Comparison of ENCODE assay signal across 22 cellular contexts in the genomic region with DNA sequence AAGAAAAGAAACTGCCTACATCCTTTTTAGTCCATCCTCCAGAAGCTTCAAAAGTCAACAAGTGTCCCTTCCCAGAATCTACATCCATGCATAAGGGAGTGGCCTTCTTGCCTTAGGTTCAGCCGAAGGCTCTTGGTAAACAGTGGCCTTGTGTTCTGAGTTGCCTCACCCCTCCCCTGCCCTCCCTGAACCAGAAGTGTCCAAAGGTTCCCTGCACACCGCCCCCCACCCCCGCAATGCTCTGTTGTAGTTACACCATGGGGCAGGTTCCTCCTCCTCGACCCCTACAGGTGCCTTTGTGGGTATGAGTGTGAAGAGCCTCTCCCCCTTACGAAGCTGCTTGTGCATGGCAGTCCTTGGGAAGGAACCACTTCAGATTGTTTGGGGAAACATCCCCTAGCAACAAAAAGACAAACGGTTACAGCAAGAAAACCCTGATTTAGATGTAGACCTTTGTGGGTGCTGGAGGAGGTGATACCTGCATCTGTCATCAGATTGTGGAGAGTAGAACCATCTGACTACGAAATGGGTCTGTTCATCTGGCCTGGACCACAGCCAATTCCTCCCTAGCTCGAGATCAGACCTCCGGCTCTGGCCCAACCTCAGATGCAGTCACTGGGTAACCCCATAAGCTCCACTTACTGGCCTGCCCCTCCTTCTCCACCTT. TPM values are rescaled to one million over a fixed set of nuclear protein-coding genes. Genes with fewer than 3 reads are reported as not detected.
DNase-seq lines count a peak whose midpoint lies in the region; ATAC-seq and TF ChIP-seq lines count a peak whose summit lies in the region.
"Had no signal": no experiment of that assay in that cellular context is flagged by ENCODE, and none has a peak within 500 bp of the region (broad histone marks: within the 10 kb centered on the region; RNA-seq: fewer than 3 reads in every experiment).

No MANE protein-coding gene starts in this region.

- H3K9me3 ChIP-seq in smooth muscle cell (replicated peaks; ENCODE audit: low read depth) = no peaks in the 10 kb centered on the region
- H3K9me3 ChIP-seq: sigmoid colon had no signal

- H3K4me3 ChIP-seq in smooth muscle cell = no peak overlapping the region
- H3K4me3 ChIP-seq: GM12878, sigmoid colon had no signal

- H2AFZ ChIP-seq in smooth muscle cell (ENCODE audit: low read depth) = no peak overlapping the region

- H3K4me1 Mint-ChIP-seq in activated naive CD8-positive, alpha-beta T cell treated with anti-CD3 and anti-CD28 coated beads, Interleukin-2, amount 50 U/mL, for 24 hours = peaks cover 18% of the 10 kb centered on the region
- H3K4me1 Mint-ChIP-seq in activated naive CD8-positive, alpha-beta T cell treated with anti-CD3 and anti-CD28 coated beads for 36 hours = peaks cover 5% of the 10 kb centered on the region

- no peaks in the 10 kb centered on the region for H3K36me3 Mint-ChIP-seq in activated naive CD8-positive, alpha-beta T cell treated with anti-CD3 and anti-CD28 coated beads, Interleukin-2, amount 50 U/mL, for 24 hours (ENCODE audit: low read depth)
- no peaks in the 10 kb centered on the region for H3K36me3 Mint-ChIP-seq in activated naive CD8-positive, alpha-beta T cell treated with anti-CD3 and anti-CD28 coated beads for 36 hours

- H3K36me3 ChIP-seq in smooth muscle cell (ENCODE audit: low read depth) = no peaks in the 10 kb centered on the region

- H3K27me3 Mint-ChIP-seq in activated naive CD8-positive, alpha-beta T cell treated with anti-CD3 and anti-CD28 coated beads, Interleukin-2, amount 50 U/mL, for 24 hours = no peaks in the 10 kb centered on the region
- no peaks in the 10 kb centered on the region for H3K27me3 Mint-ChIP-seq in activated naive CD8-positive, alpha-beta T cell treated with anti-CD3 and anti-CD28 coated beads for 36 hours
- H3K27me3 Mint-ChIP-seq: activated CD4-positive, alpha-beta T cell treated with anti-CD3 and anti-CD28 coated beads for 36 hours; naive thymus-derived CD4-positive, alpha-beta T cell had no signal

- peak; percentile 13 for ATAC-seq in activated naive CD8-positive, alpha-beta T cell treated with anti-CD3 and anti-CD28 coated beads, Interleukin-2, amount 50 U/mL, for 24 hours
- peak; percentile 71 for ATAC-seq in left colon
- ATAC-seq: activated CD4-positive, alpha-beta T cell treated with anti-CD3 and anti-CD28 coated beads for 36 hours; GM12878; naive thymus-derived CD4-positive, alpha-beta T cell had no signal

- no peak for TF ChIP-seq CTCF in smooth muscle cell (IDR thresholded peaks at IDR 0.05; ENCODE audit: borderline replicate concordance, insufficient read depth, poor library complexity, severe bottlenecking)

- H3K4me2 ChIP-seq in smooth muscle cell = no peak overlapping the region
- H3K4me2 ChIP-seq: KMS-11 had no signal

- H3K4me3 Mint-ChIP-seq in activated naive CD8-positive, alpha-beta T cell treated with anti-CD3 and anti-CD28 coated beads, Interleukin-2, amount 50 U/mL, for 24 hours = no peak overlapping the region
- no peak overlapping the region for H3K4me3 Mint-ChIP-seq in activated naive CD8-positive, alpha-beta T cell treated with anti-CD3 and anti-CD28 coated beads for 36 hours
- H3K4me3 Mint-ChIP-seq: activated CD4-positive, alpha-beta T cell treated with anti-CD3 and anti-CD28 coated beads for 36 hours; activated T-helper 1 cell treated with anti-CD3 and anti-CD28 coated beads, Interleukin-12 subunit alpha, Interleukin-12 subunit beta, Interleukin-2, Interleukin-4 antibody, amounts not matched to agents 30 ng/mL and 10 ng/mL and 1 ng/mL, durations not matched to agents 14 hours and 24 hours and 36 hours; naive thymus-derived CD4-positive, alpha-beta T cell had no signal

- H3K79me2 ChIP-seq in smooth muscle cell (ENCODE audit: low read depth) = no peaks in the 10 kb centered on the region

- H3K27me3 ChIP-seq in smooth muscle cell (ENCODE audit: low read depth) = no peaks in the 10 kb centered on the region
- H3K27me3 ChIP-seq: sigmoid colon had no signal

- no peak overlapping the region for H3K27ac ChIP-seq in smooth muscle cell (ENCODE audit: low read depth)
- H3K27ac ChIP-seq: C4-2B, KMS-11, sigmoid colon had no signal

- intact Hi-C loops in left colon (cut with DNase I, micrococcal nuclease) = no loop called here

- no peak for DNase-seq in activated naive CD8-positive, alpha-beta T cell treated with anti-CD3 and anti-CD28 coated beads, Interleukin-2, amount 50 U/mL, for 24 hours
- DNase-seq in activated naive CD8-positive, alpha-beta T cell treated with anti-CD3 and anti-CD28 coated beads for 36 hours = no peak
- DNase-seq in MV-4-11 (lab: John Stamatoyannopoulos, UW) (peak; percentile 19), left colon (peak in 1 of 2 donors; percentile 18), NCI-H748 treated with DMSO at 0.1 percent for 48 hours (lab: John Stamatoyannopoulos, UW) (no peak), smooth muscle cell (lab: John Stamatoyannopoulos, UW; ENCODE audit: unreplicated experiment) (no peak), putamen (ENCODE audit: low spot score) (no peak), NK-92 (lab: John Stamatoyannopoulos, UW; ENCODE audit: unreplicated experiment) (no peak)
- DNase-seq: ACHN; activated CD4-positive, alpha-beta T cell treated with anti-CD3 and anti-CD28 coated beads for 36 hours; activated naive CD4-positive, alpha-beta T cell treated with anti-CD3 and anti-CD28 coated beads, Interleukin-2, amount 50 U/mL, for 16 hours; aorta; H7; mesendoderm; naive thymus-derived CD4-positive, alpha-beta T cell; NCI-H1417 treated with DMSO at 0.1 percent for 48 hours; NCI-H526 treated with DMSO at 0.1 percent for 48 hours; sigmoid colon had no signal

- no peak overlapping the region for H3K27ac Mint-ChIP-seq in activated naive CD8-positive, alpha-beta T cell treated with anti-CD3 and anti-CD28 coated beads, Interleukin-2, amount 50 U/mL, for 24 hours
- no peak overlapping the region for H3K27ac Mint-ChIP-seq in activated naive CD8-positive, alpha-beta T cell treated with anti-CD3 and anti-CD28 coated beads for 36 hours
- H3K27ac Mint-ChIP-seq: activated CD4-positive, alpha-beta T cell treated with anti-CD3 and anti-CD28 coated beads for 36 hours; activated T-helper 1 cell treated with anti-CD3 and anti-CD28 coated beads, Interleukin-12 subunit alpha, Interleukin-12 subunit beta, Interleukin-2, Interleukin-4 antibody, amounts not matched to agents 30 ng/mL and 10 ng/mL and 1 ng/mL, durations not matched to agents 14 hours and 24 hours and 36 hours had no signal

- no peaks in the 10 kb centered on the region for H4K20me1 ChIP-seq in smooth muscle cell (ENCODE audit: low read depth)

- H3K9me3 Mint-ChIP-seq in activated naive CD8-positive, alpha-beta T cell treated with anti-CD3 and anti-CD28 coated beads, Interleukin-2, amount 50 U/mL, for 24 hours = no peaks in the 10 kb centered on the region
- H3K9me3 Mint-ChIP-seq in activated naive CD8-positive, alpha-beta T cell treated with anti-CD3 and anti-CD28 coated beads for 36 hours = no peaks in the 10 kb centered on the region
- H3K9me3 Mint-ChIP-seq: activated T-helper 1 cell treated with anti-CD3 and anti-CD28 coated beads, Interleukin-12 subunit alpha, Interleukin-12 subunit beta, Interleukin-2, Interleukin-4 antibody, amounts not matched to agents 30 ng/mL and 10 ng/mL and 1 ng/mL, durations not matched to agents 14 hours and 24 hours and 36 hours; naive thymus-derived CD4-positive, alpha-beta T cell had no signal

- no peak overlapping the region for H3K9ac ChIP-seq in smooth muscle cell (ENCODE audit: low read depth)
- H3K9ac ChIP-seq: KMS-11 had no signal

- H3F3A ChIP-seq in smooth muscle cell (ENCODE audit: low read depth) = no peaks in the 10 kb centered on the region

- 89% methylated on average over 9 of the region's 9 CpGs for WGBS in smooth muscle cell (ENCODE audit: low lambda C conversion rate)

- no peaks in the 10 kb centered on the region for H3K4me1 ChIP-seq in smooth muscle cell (ENCODE audit: low read depth)
- H3K4me1 ChIP-seq: sigmoid colon had no signal

RNA-seq across cellular contexts. Expression of gene SPACA9, which starts 7.1 kb away (rescaled TPM):
- 1 to 10 TPM; 1.9 to 2.7 TPM for total RNA-seq in activated naive CD8-positive, alpha-beta T cell treated with anti-CD3 and anti-CD28 coated beads for 36 hours
- 1 to 10 TPM; 1.2 to 2.6 TPM for total RNA-seq in left colon
- total RNA-seq in smooth muscle cell = 0.99 and 2.4 TPM in 2 replicates
- 6.8 and 8.9 TPM in 2 replicates for polyA plus RNA-seq in smooth muscle cell

RNA-seq across cellular contexts. Expression of gene AK8, which starts 7.7 kb away (rescaled TPM):
- under 1 TPM; 0.10 to 0.36 TPM for total RNA-seq in activated naive CD8-positive, alpha-beta T cell treated with anti-CD3 and anti-CD28 coated beads for 36 hours
- total RNA-seq in left colon (under 1 TPM in 1 of 2 donors, not detected in 1; 0.67 TPM), smooth muscle cell (0.18 and 0.67 TPM in 2 replicates)
- 1.2 and 1.4 TPM in 2 replicates for polyA plus RNA-seq in smooth muscle cell
- total RNA-seq: activated T-helper 1 cell treated with anti-CD3 and anti-CD28 coated beads, Interleukin-12 subunit alpha, Interleukin-12 subunit beta, Interleukin-2, Interleukin-4 antibody, amounts not matched to agents 30 ng/mL and 10 ng/mL and 1 ng/mL, durations not matched to agents 14 hours and 24 hours and 36 hours; GM12878 had no signal

RNA-seq across cellular contexts. Expression of gene TSC1, which starts 58.6 kb away (rescaled TPM):
- 10 to 100 TPM; 23.6 to 28.5 TPM for total RNA-seq in activated naive CD8-positive, alpha-beta T cell treated with anti-CD3 and anti-CD28 coated beads for 36 hours
- total RNA-seq in left colon (10 to 100 TPM; 35.2 to 41.6 TPM), smooth muscle cell (39.2 and 48.9 TPM in 2 replicates)
- 17.4 and 21.5 TPM in 2 replicates for polyA plus RNA-seq in smooth muscle cell
